32 cellular contexts compared by ENCODE assay signal in the genomic region with DNA sequence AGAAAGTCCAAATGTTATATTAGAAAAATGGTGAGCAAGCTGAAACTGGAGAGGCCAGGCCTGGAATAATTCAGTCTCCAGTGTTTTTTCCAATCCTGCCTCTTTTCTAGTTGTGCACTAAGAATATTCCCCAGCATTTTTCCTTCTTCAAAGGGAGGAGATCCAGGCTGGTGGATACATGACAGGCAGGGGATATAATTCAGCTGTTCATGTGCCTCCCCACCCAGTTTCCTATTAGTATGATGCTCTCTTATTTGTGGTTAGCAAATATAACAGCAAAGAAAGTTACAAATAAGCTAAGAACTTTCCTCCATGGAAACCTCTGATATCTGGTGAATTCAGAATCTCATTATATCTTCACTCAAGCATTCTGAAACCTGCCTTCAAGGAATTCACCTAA.
"Had no signal": no experiment of that assay in that cellular context is flagged by ENCODE, and none has a peak within 500 bp of the region (broad histone marks: within the 10 kb centered on the region; RNA-seq: fewer than 3 reads in every experiment).

No MANE protein-coding gene starts in this region.

- DNase-seq: natural killer cell; occipital lobe; ovary; posterior cingulate gyrus; psoas muscle; right cardiac atrium; right lobe of liver; sigmoid colon; spleen; stimulated activated CD4-positive, alpha-beta T cell treated with anti-CD3 and anti-CD28 coated beads, Interleukin-12 subunit alpha, Interleukin-12 subunit beta, amount 100 ng/mL, for 4 hours; stimulated activated CD4-positive, alpha-beta T cell treated with anti-CD3 and anti-CD28 coated beads, Interleukin-1b, Interleukin-23, amount 100 ng/mL, for 48 hours; stimulated activated CD4-positive, alpha-beta T cell treated with anti-CD3 and anti-CD28 coated beads, Interleukin-4, amount 100 ng/mL, for 1 hour; stimulated activated CD4-positive, alpha-beta T cell treated with anti-CD3 and anti-CD28 coated beads, Interleukin-4, amount 100 ng/mL, for 4 hours; stimulated activated CD8-positive, alpha-beta memory T cell treated with anti-CD3 and anti-CD28 coated beads, Interleukin-4, amount 100 ng/mL, for 48 hours; stimulated activated naive CD4-positive, alpha-beta T cell; stimulated activated naive CD8-positive, alpha-beta T cell treated with anti-CD3 and anti-CD28 coated beads, Interleukin-15, amount 100 ng/mL, for 72 hours; stimulated activated naive CD8-positive, alpha-beta T cell treated with anti-CD3 and anti-CD28 coated beads, Interleukin-15, Interleukin-2, amounts not matched to agents 100 U/mL and 50 U/mL, for 24 hours; substantia nigra; testis; tibial artery; transverse colon; upper lobe of right lung; uterus had no signal

- H3K4me1 Mint-ChIP-seq: natural killer cell; nephron; stimulated activated memory B cell treated with anti-CD40 and anti-IgM and Interleukin-4, amounts not matched to agents 10 μg/mL and 1 μg/mL and 100 μg/mL, for 72 hours; stimulated activated naive CD8-positive, alpha-beta T cell treated with anti-CD3 and anti-CD28 coated beads, Interleukin-15, amount 100 ng/mL, for 72 hours had no signal

- H3K4me3 Mint-ChIP-seq: natural killer cell; nephron; neural progenitor cell; stimulated activated memory B cell treated with anti-CD40 and anti-IgM and Interleukin-4, amounts not matched to agents 10 μg/mL and 1 μg/mL and 100 μg/mL, for 72 hours; stimulated activated naive CD8-positive, alpha-beta T cell treated with anti-CD3 and anti-CD28 coated beads, Interleukin-15, amount 100 ng/mL, for 72 hours; type B pancreatic cell had no signal

- H3K9ac ChIP-seq: neural progenitor cell, parathyroid adenoma had no signal

- H3K4me3 ChIP-seq: neural progenitor cell, ovary, psoas muscle, right lobe of liver, sigmoid colon, skin epidermis, smooth muscle cell, spleen, suprapubic skin, testis, tibial artery, transverse colon, upper lobe of right lung, uterus had no signal

- H3K27me3 Mint-ChIP-seq: progenitor cell of endocrine pancreas; stimulated activated memory B cell treated with anti-CD40 and anti-IgM and Interleukin-4, amounts not matched to agents 10 μg/mL and 1 μg/mL and 100 μg/mL, for 72 hours; stimulated activated naive CD8-positive, alpha-beta T cell treated with anti-CD3 and anti-CD28 coated beads, Interleukin-15, amount 100 ng/mL, for 72 hours; type B pancreatic cell had no signal

- H3K36me3 Mint-ChIP-seq: natural killer cell; stimulated activated memory B cell treated with anti-CD40 and anti-IgM and Interleukin-4, amounts not matched to agents 10 μg/mL and 1 μg/mL and 100 μg/mL, for 72 hours had no signal

- H3K27ac Mint-ChIP-seq: natural killer cell; nephron; neural progenitor cell; progenitor cell of endocrine pancreas; stimulated activated memory B cell treated with anti-CD40 and anti-IgM and Interleukin-4, amounts not matched to agents 10 μg/mL and 1 μg/mL and 100 μg/mL, for 72 hours; stimulated activated naive CD8-positive, alpha-beta T cell treated with anti-CD3 and anti-CD28 coated beads, Interleukin-15, amount 100 ng/mL, for 72 hours; type B pancreatic cell had no signal

- H3K9me3 Mint-ChIP-seq: nephron; stimulated activated memory B cell treated with anti-CD40 and anti-IgM and Interleukin-4, amounts not matched to agents 10 μg/mL and 1 μg/mL and 100 μg/mL, for 72 hours had no signal

- H3K27me3 ChIP-seq: neural progenitor cell, ovary, right lobe of liver, sigmoid colon, spleen, suprapubic skin, testis, tibial artery, transverse colon, upper lobe of right lung, uterus had no signal

- H3K4me1 ChIP-seq: parathyroid adenoma, psoas muscle, right lobe of liver, sigmoid colon, spleen, suprapubic skin, tibial artery, transverse colon, upper lobe of right lung, uterus had no signal

- H3K4me2 ChIP-seq: neural progenitor cell, smooth muscle cell had no signal

- H3K36me3 ChIP-seq: neural progenitor cell, ovary, right lobe of liver, sigmoid colon, spleen, suprapubic skin, transverse colon, upper lobe of right lung, uterus had no signal

- H2AFZ ChIP-seq: neural progenitor cell, parathyroid adenoma had no signal

- H3K27ac ChIP-seq: neural progenitor cell, ovary, parathyroid adenoma, psoas muscle, right lobe of liver, sigmoid colon, skin epidermis, spleen, suprapubic skin, testis, tibial artery, transverse colon, upper lobe of right lung, uterus had no signal

- H3K9me3 ChIP-seq: ovary, psoas muscle, right lobe of liver, sigmoid colon, spleen, suprapubic skin, testis, tibial artery, transverse colon, upper lobe of right lung, uterus had no signal

- H3K79me2 ChIP-seq: parathyroid adenoma had no signal
